ENCODE assay signal across 1 cellular context in the genomic region with DNA sequence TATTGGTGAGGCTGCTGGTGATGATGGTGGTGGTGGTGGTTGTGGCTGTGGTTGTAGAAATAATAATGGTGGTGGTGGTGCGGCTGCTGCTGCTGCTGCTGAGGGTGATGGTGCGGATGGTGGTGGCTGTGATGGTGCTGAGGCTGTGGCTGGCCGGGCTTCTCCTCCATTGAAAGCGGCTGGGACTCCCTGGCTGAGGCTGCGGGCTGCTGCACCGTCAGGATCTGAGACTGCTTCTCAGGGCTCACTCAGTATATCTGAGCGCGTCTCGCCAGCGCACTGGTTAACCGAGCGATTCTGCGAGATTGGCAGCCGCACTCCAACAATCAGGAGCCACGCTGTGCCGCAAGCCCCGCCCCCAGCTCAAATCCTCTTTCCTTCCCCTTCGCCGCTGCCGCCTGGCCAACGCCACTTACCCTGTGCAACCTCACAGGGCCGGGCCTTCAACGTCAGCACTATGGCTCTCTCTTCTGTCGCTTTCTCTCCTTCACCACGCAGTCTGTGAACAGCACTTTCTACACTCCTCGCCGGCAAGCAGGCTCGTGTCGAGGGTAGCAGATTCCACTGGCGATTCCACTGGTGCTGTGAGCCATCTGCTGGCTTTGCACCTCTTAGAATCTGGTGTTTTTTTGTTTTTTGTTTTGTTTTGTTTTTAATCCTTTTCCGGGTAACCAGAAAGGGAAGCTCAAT.
TF ChIP-seq lines count a peak whose summit lies in the region.

A gene with protein sequence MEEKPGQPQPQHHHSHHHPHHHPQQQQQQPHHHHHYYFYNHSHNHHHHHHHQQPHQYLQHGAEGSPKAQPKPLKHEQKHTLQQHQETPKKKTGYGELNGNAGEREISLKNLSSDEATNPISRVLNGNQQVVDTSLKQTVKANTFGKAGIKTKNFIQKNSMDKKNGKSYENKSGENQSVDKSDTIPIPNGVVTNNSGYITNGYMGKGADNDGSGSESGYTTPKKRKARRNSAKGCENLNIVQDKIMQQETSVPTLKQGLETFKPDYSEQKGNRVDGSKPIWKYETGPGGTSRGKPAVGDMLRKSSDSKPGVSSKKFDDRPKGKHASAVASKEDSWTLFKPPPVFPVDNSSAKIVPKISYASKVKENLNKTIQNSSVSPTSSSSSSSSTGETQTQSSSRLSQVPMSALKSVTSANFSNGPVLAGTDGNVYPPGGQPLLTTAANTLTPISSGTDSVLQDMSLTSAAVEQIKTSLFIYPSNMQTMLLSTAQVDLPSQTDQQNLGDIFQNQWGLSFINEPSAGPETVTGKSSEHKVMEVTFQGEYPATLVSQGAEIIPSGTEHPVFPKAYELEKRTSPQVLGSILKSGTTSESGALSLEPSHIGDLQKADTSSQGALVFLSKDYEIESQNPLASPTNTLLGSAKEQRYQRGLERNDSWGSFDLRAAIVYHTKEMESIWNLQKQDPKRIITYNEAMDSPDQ (minus strand): TSS at position 259 of the 690 bp plus-strand sequence. CDS start 89 bp downstream, at position 170.

TF ChIP-seq in H1, 55 proteins besides CTCF, POLR2A, EP300 and RAD21 (continued from another document):
- TF ChIP-seq SUZ12 (IDR thresholded peaks at IDR 0.05; ENCODE audit: low read length) (no peak), RXRA (IDR thresholded peaks at IDR 0.05; ENCODE audit: insufficient read depth, low read depth, low read length) (no peak), ZNF274 (IDR thresholded peaks at IDR 0.05; ENCODE audit: borderline replicate concordance, extremely low read depth, low read length) (no peak), SP2 (IDR thresholded peaks at IDR 0.05; ENCODE audit: low read length) (peak; percentile 23; the same call in 1 of the 2 replicates), TBP (IDR thresholded peaks at IDR 0.05; ENCODE audit: low read depth, low read length) (peak; percentile 98), NRF1 (IDR thresholded peaks at IDR 0.05; ENCODE audit: low read depth, low read length) (peak; percentile 23; the same call in 1 of the 2 replicates)
